In the genomic region with DNA sequence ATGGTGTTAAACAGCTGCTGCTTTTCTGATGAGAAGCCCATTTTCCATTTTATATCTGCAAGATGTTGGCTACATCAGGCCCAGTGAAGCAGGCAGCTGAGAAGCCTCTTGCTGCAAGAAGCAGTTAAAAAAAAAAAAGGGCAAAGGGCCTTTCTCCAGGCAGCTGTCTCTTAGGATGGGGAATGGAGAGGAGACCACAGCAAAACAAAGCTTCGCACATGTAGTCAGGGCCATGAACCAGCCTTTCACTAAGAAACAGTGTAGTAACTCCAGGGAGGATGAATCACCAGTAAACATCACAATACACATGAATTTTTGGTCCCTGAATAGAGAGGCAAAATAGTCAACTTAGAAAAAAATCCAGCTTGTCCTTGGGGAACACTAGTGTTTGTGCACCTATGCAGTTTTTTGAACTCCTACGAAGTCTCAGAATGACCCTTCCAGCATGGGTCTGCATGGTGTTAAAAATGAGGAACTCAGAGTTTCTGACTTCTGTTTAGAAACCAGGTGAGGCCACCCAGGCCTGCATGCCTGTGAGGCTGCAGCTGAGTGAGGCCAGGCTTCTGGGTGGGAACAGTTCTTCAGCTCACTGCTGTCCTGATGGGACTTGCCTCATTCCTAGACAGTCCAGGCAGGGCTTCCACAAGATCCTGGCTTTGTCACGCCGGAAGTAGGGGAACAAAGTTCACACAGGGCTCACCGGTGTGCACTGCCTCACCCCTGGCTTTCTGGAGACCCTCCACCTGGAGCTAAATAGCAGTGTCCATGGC, we compare ENCODE assay signal across 14 cellular contexts.
DNase-seq lines count a peak whose midpoint lies in the region; ATAC-seq, FAIRE-seq and TF ChIP-seq lines count a peak whose summit lies in the region.
"Had no signal": no experiment of that assay in that cellular context is flagged by ENCODE, and none has a peak within 500 bp of the region (broad histone marks: within the 10 kb centered on the region; RNA-seq: fewer than 3 reads in every experiment).

No MANE protein-coding gene starts in this region.

- TF ChIP-seq POLR2A in GM12891 (IDR thresholded peaks at IDR 0.05; ENCODE audit: low read depth, low read length) = no peak
- no peak for TF ChIP-seq POLR2A in erythroblast (IDR thresholded peaks at IDR 0.05; ENCODE audit: low read length)

- no peak for FAIRE-seq in GM12891 (lab: Jason Lieb, UNC)
- FAIRE-seq: keratinocyte had no signal

- ATAC-seq in GM21390 (IDR thresholded peaks at IDR 0.05; ENCODE audit: unreplicated experiment) = peak; percentile 74

- DNase-seq in GM12891 (ENCODE audit: insufficient read length, low spot score) (peak; percentile 2), HT-29 (ENCODE audit: low spot score) (peak; percentile 3), inferior parietal cortex (ENCODE audit: extremely low spot score) (peak; percentile 6), hippocampal formation (lab: John Stamatoyannopoulos, UW) (no peak), erythroblast (lab: John Stamatoyannopoulos, UW) (no peak), posterior vena cava (ENCODE audit: low spot score) (no peak), cerebellar nuclear complex (lab: John Stamatoyannopoulos, UW) (no peak)
- DNase-seq: activated CD8-positive, alpha-beta memory T cell treated with anti-CD3 and anti-CD28 coated beads for 24 hours; activated naive CD4-positive, alpha-beta T cell treated with Interleukin-2 at 50 U/mL for 16 hours; DMS 273 treated with DMSO at 0.1 percent for 48 hours; KG1; T1000 had no signal

- intact Hi-C loops in posterior vena cava (cut with DNase I) = no loop called here

TF ChIP-seq in GM12891, 5 proteins besides CTCF, POLR2A, EP300 and RAD21:
- TF ChIP-seq SPI1 (IDR thresholded peaks at IDR 0.05; ENCODE audit: low read depth, low read length) = peak; percentile 79
- no peak for TF ChIP-seq POU2F2 (IDR thresholded peaks at IDR 0.05; ENCODE audit: low read depth, low read length)

Comparison
In these comparisons a context has a peak if more than half of its experiments do, and no peak if none do; other contexts are left out.
1. DNase-seq: peak in GM12891 (single experiment), HT-29 (single experiment) and inferior parietal cortex (single experiment); none in hippocampal formation (0 of 2), erythroblast (0 of 2), posterior vena cava (single experiment) and cerebellar nuclear complex (0 of 2).